In genomic region chr9:70418822-70419545, GRCh38 we compare ENCODE assay signal across 8 cellular contexts. TPM values are rescaled to one million over a fixed set of nuclear protein-coding genes. Genes with fewer than 3 reads are reported as not detected.
A peak's percentile ranks its signal among the peaks of the same experiment; 100 is the strongest.
DNase-seq lines count a peak whose midpoint lies in the region; ATAC-seq and TF ChIP-seq lines count a peak whose summit lies in the region.

No MANE protein-coding gene starts in this region.

- peak overlapping the region; percentile 98 for H3K56ac ChIP-seq in IMR-90 (ENCODE audit: extremely low read depth, insufficient read depth, low read length)

- H3K4me1 ChIP-seq in IMR-90 (ENCODE audit: control insufficient read depth, insufficient read depth, low read length) (peaks cover 15% of the 10 kb centered on the region), OCI-LY3 (ENCODE audit: low read length) (peaks cover 21% of the 10 kb centered on the region)

- peak overlapping the region; percentile 93 for H2AFZ ChIP-seq in IMR-90 (replicated peaks; ENCODE audit: low read length, poor library complexity)
- H2AFZ ChIP-seq in OCI-LY3 (ENCODE audit: low read depth, low read length): peak overlapping the region; percentile 76

- H3K9me3 ChIP-seq in IMR-90 (ENCODE audit: control insufficient read depth, insufficient read depth, low read length) (no peaks in the 10 kb centered on the region), OCI-LY3 (ENCODE audit: insufficient read depth, low read length) (no peaks in the 10 kb centered on the region)

- H3K27me3 ChIP-seq in IMR-90 (ENCODE audit: control insufficient read depth, insufficient read depth, low read length) (no peaks in the 10 kb centered on the region), OCI-LY3 (ENCODE audit: low read depth, low read length) (peaks cover 33% of the 10 kb centered on the region)

- in situ Hi-C loops in IMR-90 (cut with MboI; ENCODE audit: low sequenced_read_pairs): loop anchor here (5.0 kb wide), 1 partner anchor 63 kb away; no protein-coding TSS in a partner anchor

- H4K5ac ChIP-seq in IMR-90 (ENCODE audit: low read depth, low read length): peak overlapping the region; percentile 75

- TF ChIP-seq CTCF in IMR-90 (conservative IDR thresholded peaks at IDR 0.05; ENCODE audit: low read depth, low read length): no peak
- no peak for TF ChIP-seq CTCF in OCI-LY3 (IDR thresholded peaks at IDR 0.05; ENCODE audit: low read depth, low read length)

- 1% methylated on average over 29 of the region's 65 CpGs; no CpG with 5 or more reads in 1 of the 2 experiments for WGBS in IMR-90 (ENCODE audit: extremely low coverage in 2 of 2, insufficient read length in 1 of 2), 2 experiments

- H2BK120ac ChIP-seq in IMR-90 (ENCODE audit: low read depth, low read length): peak overlapping the region; percentile 99

- H3K23ac ChIP-seq in IMR-90 (ENCODE audit: low read depth, low read length): peak overlapping the region; percentile 99

- no peaks in the 10 kb centered on the region for H3K79me2 ChIP-seq in OCI-LY3 (ENCODE audit: low read length)

- H3K4me3 ChIP-seq in IMR-90 (ENCODE audit: insufficient read depth, low read depth, low read length) (peak overlapping the region; percentile 58), OCI-LY3 (ENCODE audit: low read length) (peak overlapping the region; percentile 96)

- H2BK20ac ChIP-seq in IMR-90 (ENCODE audit: low read depth, low read length): peak overlapping the region; percentile 89

- H3K9me1 ChIP-seq in IMR-90 (ENCODE audit: insufficient read depth, low read length): 0 out of 2 replicates have a peak, but pooled peaks cover 3% of the 10 kb centered on the region

- peaks cover 2% of the 10 kb centered on the region; the same call in 1 of the 2 replicates for H4K20me1 ChIP-seq in IMR-90 (ENCODE audit: insufficient read depth, low read length)
- H4K20me1 ChIP-seq in OCI-LY3 (ENCODE audit: insufficient read depth, low read length): no peaks in the 10 kb centered on the region

- peak overlapping the region; percentile 97 for H3K27ac ChIP-seq in IMR-90 (ENCODE audit: insufficient read depth, low read length)
- peak overlapping the region; percentile 87 for H3K27ac ChIP-seq in OCI-LY3 (ENCODE audit: low read length)
- peak overlapping the region; percentile 99 for H3K27ac ChIP-seq in epithelial cell of prostate

- no TSS peak for BruUV-seq in IMR-90 (replicated peaks; lab: Mats Ljungman, UMichigan)

- TF ChIP-seq POLR2A in IMR-90 (IDR thresholded peaks at IDR 0.05; ENCODE audit: low read depth, low read length): peak; percentile 81

- DNase-seq in D341Med (ENCODE audit: low spot score) (peak; percentile 88), IMR-90 (peak; percentile 96), activated T-cell treated with anti-CD3 and anti-CD28 coated beads for 48 hours (ENCODE audit: low read depth) (peak; percentile 82), epithelial cell of prostate (ENCODE audit: low read depth, low spot score) (peak; percentile 89), mucosa of gallbladder (ENCODE audit: low spot score) (peak; percentile 95)
- peak; percentile 82 for DNase-seq in stimulated activated CD8-positive, alpha-beta memory T cell treated with anti-CD3 and anti-CD28 coated beads, Interleukin-4, amount 100 ng/mL, for 24 hours (ENCODE audit: low read depth)

- peak overlapping the region; percentile 98 for H3K14ac ChIP-seq in IMR-90 (replicated peaks; ENCODE audit: low read depth, low read length)

- H4K8ac ChIP-seq in IMR-90 (ENCODE audit: low read depth in 2 of 2, low read length in 2 of 2): peak overlapping the region; percentile 90 to 94

- CTCF ChIA-PET in IMR-90 (lab: Yijun Ruan, JAX): interaction anchor here (0.7 kb wide), 1 partner anchor 66 kb away, joined by 3 read pairs; no protein-coding TSS in a partner anchor

- peak overlapping the region; percentile 98 for H4K91ac ChIP-seq in IMR-90 (ENCODE audit: insufficient read depth, low read depth, low read length)

- H3K18ac ChIP-seq in IMR-90 (ENCODE audit: low read depth, low read length): peak overlapping the region; percentile 97

- TF ChIP-seq RAD21 in IMR-90 (IDR thresholded peaks at IDR 0.05; ENCODE audit: low read length): no peak; the same call in 1 of the 2 replicates

- peak overlapping the region; percentile 97 for H2AK9ac ChIP-seq in IMR-90 (replicated peaks; ENCODE audit: low read depth, low read length, poor library complexity)

- ATAC-seq in GM21526 (IDR thresholded peaks at IDR 0.05; ENCODE audit: low FRiP score, unreplicated experiment): peak; percentile 49
- peak; percentile 67 for ATAC-seq in IMR-90 (ENCODE audit: low read depth)

- peak overlapping the region; percentile 85; the same call in 2 of the 3 replicates for H2BK15ac ChIP-seq in IMR-90 (ENCODE audit: low read depth, low read length)

- peak overlapping the region; percentile 92 for H3K4me2 ChIP-seq in IMR-90 (ENCODE audit: low read depth, low read length)
- H3K4me2 ChIP-seq in OCI-LY3 (ENCODE audit: low read length): peak overlapping the region; percentile 93

- peaks cover 0 to 16% of the 10 kb centered on the region in 2 experiments; a peak in 2 of 4 replicates for H3K79me1 ChIP-seq in IMR-90 (ENCODE audit: low read depth in 1 of 2, low read length in 2 of 2)

- peak overlapping the region; percentile 96 for H2BK5ac ChIP-seq in IMR-90 (ENCODE audit: low read depth, low read length, poor library complexity, severe bottlenecking)

- H3K36me3 ChIP-seq in IMR-90 (ENCODE audit: control insufficient read depth, insufficient read depth, low read length) (no peaks in the 10 kb centered on the region), OCI-LY3 (replicated peaks; ENCODE audit: low read depth, low read length) (no peaks in the 10 kb centered on the region)

- POLR2A ChIA-PET in IMR-90 (lab: Charles Lee; ENCODE audit: unreplicated experiment): interaction anchor here (0.6 to 1.4 kb wide), 7 partner anchors 88 to 473 kb away, joined by 3 to 11 read pairs (median 3); no protein-coding TSS in a partner anchor

- intact Hi-C loops in IMR-90 (cut with micrococcal nuclease): loop anchor here (1.0 kb wide), 1 partner anchor 182 kb away; no protein-coding TSS in a partner anchor

- dilution Hi-C loops in IMR-90 (cut with HindIII; ENCODE audit: low sequenced_read_pairs, unreplicated experiment): no loop called here

- H2AK5ac ChIP-seq in IMR-90 (ENCODE audit: low read depth, low read length): peak overlapping the region; percentile 96

- H3K4ac ChIP-seq in IMR-90 (ENCODE audit: low read depth, low read length): peak overlapping the region; percentile 99

- H3K9ac ChIP-seq in IMR-90 (ENCODE audit: low read depth, low read length) (peak overlapping the region; percentile 96), OCI-LY3 (ENCODE audit: low read length) (peak overlapping the region; percentile 87)

TF ChIP-seq in IMR-90, 13 proteins besides CTCF, POLR2A, EP300 and RAD21:
- TF ChIP-seq CEBPB (IDR thresholded peaks at IDR 0.05; ENCODE audit: low read depth, low read length): peak; percentile 64
- peak; percentile 38; the same call in 1 of the 2 replicates for TF ChIP-seq USF2 (IDR thresholded peaks at IDR 0.05; ENCODE audit: low read depth, low read length)
- no peak; the same call in 1 of the 2 replicates for TF ChIP-seq RFX5 (IDR thresholded peaks at IDR 0.05; ENCODE audit: low read depth, low read length)
- TF ChIP-seq RCOR1 (IDR thresholded peaks at IDR 0.05; ENCODE audit: insufficient replicate concordance, low read length): no peak
- TF ChIP-seq CHD1 (IDR thresholded peaks at IDR 0.05; ENCODE audit: low read depth, low read length): peak; percentile 85
- TF ChIP-seq MXI1 (IDR thresholded peaks at IDR 0.05; ENCODE audit: borderline replicate concordance, low read depth, low read length): peak; percentile 61; the same call in 1 of the 2 replicates
- TF ChIP-seq ELK1 (IDR thresholded peaks at IDR 0.05; ENCODE audit: borderline replicate concordance, low read depth, low read length): no peak
- TF ChIP-seq MAZ (IDR thresholded peaks at IDR 0.05; ENCODE audit: borderline replicate concordance, low read depth, low read length): peak; percentile 87; the same call in 1 of the 2 replicates
- peak; percentile 86 for TF ChIP-seq BHLHE40 (IDR thresholded peaks at IDR 0.05; ENCODE audit: low read depth, low read length)
- no peak for TF ChIP-seq MAFK (IDR thresholded peaks at IDR 0.05; ENCODE audit: low read depth, low read length)
- TF ChIP-seq FOS (IDR thresholded peaks at IDR 0.05; ENCODE audit: low read depth, low read length): peak; percentile 78
- TF ChIP-seq SMC3 (IDR thresholded peaks at IDR 0.05; ENCODE audit: low read depth, low read length): no peak; the same call in none of the 2 replicates
- peak; percentile 2; the same call in 1 of the 2 replicates for TF ChIP-seq NFE2L2 (IDR thresholded peaks at IDR 0.05; ENCODE audit: low read depth, low read length)

RNA-seq across cellular contexts. Expression of gene KLF9, which starts 4.5 kb away (rescaled TPM):
- 7.5 and 11.4 TPM in 2 replicates for total RNA-seq in IMR-90 (2012; rRNA removed)
- polyA plus RNA-seq in IMR-90 (2012; rRNA removed): 4.1 and 4.3 TPM in 2 replicates
- polyA plus RNA-seq in IMR-90 (2012; cell fraction: cytosol; rRNA removed): 3.1 and 9.3 TPM in 2 replicates
- polyA plus RNA-seq in IMR-90 (2012; cell fraction: nucleus; rRNA removed; ENCODE audit: low replicate concordance): 10.6 and 22.1 TPM in 2 replicates
- 40.9 TPM for total RNA-seq in mucosa of gallbladder

Comparison
In these comparisons a context has a peak if more than half of its experiments do, and no peak if none do; other contexts are left out.
1. Peak in every context shown above with its lines: DNase-seq, ATAC-seq, H3K4me3 ChIP-seq and H3K27ac ChIP-seq.